In genomic region chr14:65461730-65462129, GRCh38 we compare ENCODE assay signal across 10 cellular contexts. TPM values are rescaled to one million over a fixed set of nuclear protein-coding genes. Genes with fewer than 3 reads are reported as not detected.
A peak's percentile ranks its signal among the peaks of the same experiment; 100 is the strongest.
DNase-seq lines count a peak whose midpoint lies in the region; ATAC-seq and FAIRE-seq lines count a peak whose summit lies in the region.
"Had no signal": no experiment of that assay in that cellular context is flagged by ENCODE, and none has a peak within 500 bp of the region (broad histone marks: within the 10 kb centered on the region; RNA-seq: fewer than 3 reads in every experiment).

No MANE protein-coding gene starts in this region.

- no peak overlapping the region for H2AFZ ChIP-seq in ACC112 (ENCODE audit: low read length, unreplicated experiment)
- H2AFZ ChIP-seq in neuronal stem cell (ENCODE audit: low read length), result no peak overlapping the region

- H3K79me1 ChIP-seq in neuronal stem cell (ENCODE audit: low read depth, low read length), result peaks cover 1% of the 10 kb centered on the region

- no peak overlapping the region for H3K9ac ChIP-seq in neuronal stem cell (ENCODE audit: low read depth, low read length, poor library complexity)

- peak overlapping the region; percentile 87 for H3K27ac Mint-ChIP-seq in activated naive CD8-positive, alpha-beta T cell treated with anti-CD3 and anti-CD28 coated beads, Interleukin-2, amount 50 U/mL, for 24 hours

- no peak for DNase-seq in GM19239 (ENCODE audit: insufficient read length, low spot score)
- DNase-seq in Kasumi-1 (lab: John Stamatoyannopoulos, UW), result peak; percentile 51 to 64
- DNase-seq in activated naive CD8-positive, alpha-beta T cell treated with anti-CD3 and anti-CD28 coated beads, Interleukin-2, amount 50 U/mL, for 24 hours, result no peak
- no peak for DNase-seq in sciatic nerve (ENCODE audit: low spot score)
- no peak for DNase-seq in neuronal stem cell (ENCODE audit: low spot score)
- DNase-seq in KG1 (lab: John Stamatoyannopoulos, UW), result no peak
- DNase-seq: NCI-H2227 treated with DMSO at 0.1 percent for 48 hours, pancreas had no signal

- H2BK12ac ChIP-seq in neuronal stem cell (ENCODE audit: low read length), result no peak overlapping the region

- no peak overlapping the region for H4K91ac ChIP-seq in neuronal stem cell (ENCODE audit: low read depth, low read length, poor library complexity)

- peak; percentile 94 for FAIRE-seq in GM19239 (lab: Jason Lieb, UNC)
- FAIRE-seq: pancreas had no signal

- no peak overlapping the region for H3K14ac ChIP-seq in neuronal stem cell (ENCODE audit: low read length)

- no peak overlapping the region for H2AK5ac ChIP-seq in neuronal stem cell (ENCODE audit: low read depth, low read length)

- H3K4ac ChIP-seq in neuronal stem cell (ENCODE audit: low read length), result no peak overlapping the region

- H3K4me3 Mint-ChIP-seq in activated naive CD8-positive, alpha-beta T cell treated with anti-CD3 and anti-CD28 coated beads, Interleukin-2, amount 50 U/mL, for 24 hours, result peak overlapping the region; percentile 23

- peaks cover 5% of the 10 kb centered on the region for H3K9me3 Mint-ChIP-seq in activated naive CD8-positive, alpha-beta T cell treated with anti-CD3 and anti-CD28 coated beads, Interleukin-2, amount 50 U/mL, for 24 hours

- H3K27me3 ChIP-seq in ACC112 (ENCODE audit: insufficient read depth, low read length), result no peaks in the 10 kb centered on the region
- H3K27me3 ChIP-seq in neuronal stem cell (ENCODE audit: control insufficient read depth in 3 of 3, insufficient read depth in 3 of 3, low read depth in 1 of 3, low read length in 3 of 3), result no peaks in the 10 kb centered on the region
- H3K27me3 ChIP-seq: pancreas had no signal

- H3K4me3 ChIP-seq in ACC112 (ENCODE audit: low read depth, low read length) (no peak overlapping the region), neuronal stem cell (ENCODE audit: low read length in 2 of 2) (no peak overlapping the region)
- H3K4me3 ChIP-seq: pancreas had no signal

- H3K9me3 ChIP-seq in neuronal stem cell (replicated peaks in 1 of 2; ENCODE audit: control insufficient read depth in 2 of 2, insufficient read depth in 1 of 2, low read depth in 1 of 2, low read length in 2 of 2), result peaks cover 0 to 2% of the 10 kb centered on the region in 2 donors
- H3K9me3 ChIP-seq: pancreas had no signal

- H3K27me3 Mint-ChIP-seq in activated naive CD8-positive, alpha-beta T cell treated with anti-CD3 and anti-CD28 coated beads, Interleukin-2, amount 50 U/mL, for 24 hours, result no peaks in the 10 kb centered on the region

- H3K79me2 ChIP-seq in ACC112 (ENCODE audit: control insufficient read depth, insufficient read depth, low read length, unreplicated experiment), result peaks cover 20% of the 10 kb centered on the region

- intact Hi-C loops in sciatic nerve (cut with DNase I), result no loop called here

- no peak overlapping the region for H3K4me2 ChIP-seq in neuronal stem cell (ENCODE audit: insufficient read depth, low read length, poor library complexity, severe bottlenecking)

- no peak overlapping the region for H4K8ac ChIP-seq in neuronal stem cell (ENCODE audit: low read depth, low read length)

- H2BK5ac ChIP-seq in neuronal stem cell (ENCODE audit: low read length), result no peak overlapping the region

- H2BK120ac ChIP-seq in neuronal stem cell (ENCODE audit: low read depth, low read length), result no peak overlapping the region

- H3K23ac ChIP-seq in neuronal stem cell (ENCODE audit: low read depth, low read length, poor library complexity), result no peak overlapping the region

- WGBS in neuronal stem cell (ENCODE audit: extremely low coverage in 2 of 2, insufficient read length in 2 of 2, insufficient replicate concordance in 1 of 2), 2 donors, result no CpG with 5 or more reads among the region's 2 CpGs

- H3K27ac ChIP-seq in ACC112 (ENCODE audit: low read depth, low read length), result peak overlapping the region; percentile 24
- no peak overlapping the region for H3K27ac ChIP-seq in neuronal stem cell (replicated peaks; ENCODE audit: low read length)
- H3K27ac ChIP-seq: pancreas had no signal

- peaks cover 22% of the 10 kb centered on the region for H3K36me3 ChIP-seq in ACC112 (ENCODE audit: insufficient read depth, low read length)
- H3K36me3 ChIP-seq in neuronal stem cell (replicated peaks in 1 of 2; ENCODE audit: control insufficient read depth in 2 of 2, insufficient read depth in 2 of 2, low read length in 2 of 2), result no peaks in the 10 kb centered on the region
- H3K36me3 ChIP-seq: pancreas had no signal

- H3K4me1 ChIP-seq in ACC112 (ENCODE audit: control insufficient read depth, insufficient read depth, low read length, unreplicated experiment), result peaks cover 17% of the 10 kb centered on the region
- no peaks in the 10 kb centered on the region for H3K4me1 ChIP-seq in neuronal stem cell (ENCODE audit: control insufficient read depth in 2 of 2, insufficient read depth in 1 of 2, low read depth in 1 of 2, low read length in 2 of 2)
- H3K4me1 ChIP-seq: pancreas had no signal

- H3K36me3 Mint-ChIP-seq in activated naive CD8-positive, alpha-beta T cell treated with anti-CD3 and anti-CD28 coated beads, Interleukin-2, amount 50 U/mL, for 24 hours (ENCODE audit: low read depth), result peaks cover 66% of the 10 kb centered on the region

- H3K18ac ChIP-seq in neuronal stem cell (ENCODE audit: low read length), result no peak overlapping the region

- H2BK15ac ChIP-seq in neuronal stem cell (ENCODE audit: low read length), result no peak overlapping the region

- H3K4me1 Mint-ChIP-seq in activated naive CD8-positive, alpha-beta T cell treated with anti-CD3 and anti-CD28 coated beads, Interleukin-2, amount 50 U/mL, for 24 hours, result peaks cover 67% of the 10 kb centered on the region

- ATAC-seq in activated naive CD8-positive, alpha-beta T cell treated with anti-CD3 and anti-CD28 coated beads, Interleukin-2, amount 50 U/mL, for 24 hours, result no peak
- ATAC-seq in sciatic nerve (no peak), GM21526 (IDR thresholded peaks at IDR 0.05; ENCODE audit: low FRiP score, unreplicated experiment) (no peak)
- ATAC-seq: pancreas had no signal

RNA-seq across cellular contexts. Expression of gene FUT8, which starts 49.2 kb away (rescaled TPM):
- total RNA-seq in sciatic nerve, result 149 TPM
- 52.4 TPM for polyA plus RNA-seq in neuronal stem cell (2013, experiment 1 of 2)
- polyA plus RNA-seq in neuronal stem cell (2013, experiment 2 of 2), result 53.4 TPM

Comparison
In these comparisons a context has a peak if more than half of its experiments do, and no peak if none do; other contexts are left out.
1. DNase-seq: peak in Kasumi-1 (2 of 2); none in GM19239 (single experiment), activated naive CD8-positive, alpha-beta T cell treated with anti-CD3 and anti-CD28 coated beads, Interleukin-2, amount 50 U/mL, for 24 hours (single experiment), sciatic nerve (single experiment), neuronal stem cell (single experiment) and KG1 (single experiment).